In genomic region chr11:67178878-67179277, GRCh38 we compare ENCODE assay signal across 29 cellular contexts. TPM values are rescaled to one million over a fixed set of nuclear protein-coding genes. Genes with fewer than 3 reads are reported as not detected.
DNase-seq lines count a peak whose midpoint lies in the region; ATAC-seq, FAIRE-seq and TF ChIP-seq lines count a peak whose summit lies in the region.
"Had no signal": no experiment of that assay in that cellular context is flagged by ENCODE, and none has a peak within 500 bp of the region (broad histone marks: within the 10 kb centered on the region; RNA-seq: fewer than 3 reads in every experiment).

No MANE protein-coding gene starts in this region.

- H3K4me2 ChIP-seq in smooth muscle cell = peak overlapping the region; percentile 61

- 39% methylated on average over 4 of the region's 4 CpGs for WGBS in smooth muscle cell (ENCODE audit: low lambda C conversion rate)
- 66 to 76% (median 68%) methylated on average over 4 of the region's 4 CpGs for WGBS in stomach, 5 donors
- 74 to 80% methylated on average over 4 of the region's 4 CpGs for WGBS in pancreas, 2 donors

- H3K4me1 ChIP-seq in SJSA1 (replicated peaks) = peaks cover 38% of the 10 kb centered on the region
- no peaks in the 10 kb centered on the region for H3K4me1 ChIP-seq in smooth muscle cell (ENCODE audit: low read depth)
- peaks cover 0 to 30% (median 13%) of the 10 kb centered on the region in 4 donors for H3K4me1 ChIP-seq in stomach
- no peaks in the 10 kb centered on the region for H3K4me1 ChIP-seq in pancreas
- H3K4me1 ChIP-seq: ascending aorta, psoas muscle, transverse colon had no signal

- peaks cover 25% of the 10 kb centered on the region for H3K36me3 ChIP-seq in SJSA1
- H3K36me3 ChIP-seq in smooth muscle cell (ENCODE audit: low read depth) = peaks cover 19% of the 10 kb centered on the region
- peaks cover 20 to 52% (median 44%) of the 10 kb centered on the region in 4 donors for H3K36me3 ChIP-seq in stomach
- peaks cover 0 to 14% (median 3%) of the 10 kb centered on the region in 3 donors for H3K36me3 ChIP-seq in pancreas

- peak overlapping the region; percentile 57 for H3K9ac ChIP-seq in smooth muscle cell (ENCODE audit: low read depth)

- no peak for FAIRE-seq in pancreas (lab: Jason Lieb, UNC)
- FAIRE-seq: GM18507 had no signal

- no peak for TF ChIP-seq POLR2A in stomach (IDR thresholded peaks at IDR 0.05)

- no peak for ATAC-seq in pancreas
- ATAC-seq: activated CD8-positive, alpha-beta T cell treated with anti-CD3 and anti-CD28 coated beads, Interleukin-2, amount 10 ng/mL, durations not matched to agents 7 days and 5 days; gastroesophageal sphincter; naive thymus-derived CD8-positive, alpha-beta T cell; Panc1; psoas muscle; sciatic nerve had no signal

- DNase-seq in ELR (ENCODE audit: low read depth) (peak; percentile 78), SJSA1 (ENCODE audit: low read depth in 1 of 2, low spot score in 2 of 2) (peak; percentile 71 to 99), fibroblast of gingiva (ENCODE audit: low read depth) (peak; percentile 54), smooth muscle cell (lab: John Stamatoyannopoulos, UW; ENCODE audit: unreplicated experiment) (no peak), stomach (no peak), COR-L47 (lab: John Stamatoyannopoulos, UW) (no peak), pancreas (no peak)
- DNase-seq: activated CD4-positive, alpha-beta T cell treated with anti-CD3 and anti-CD28 coated beads for 4 hours; activated CD8-positive, alpha-beta T cell treated with anti-CD3 and anti-CD28 coated beads, Interleukin-2, amount 10 ng/mL, durations not matched to agents 7 days and 5 days; CD4-positive, CD25-positive, alpha-beta regulatory T cell; DMS79 treated with DMSO at 0.1 percent for 48 hours; KBM-7; MG63; naive thymus-derived CD8-positive, alpha-beta T cell; NCI-H1105; NCI-H187; NCI-H526 treated with DMSO at 0.1 percent for 48 hours; psoas muscle; SHP77 treated with DMSO at 0.1 percent for 48 hours; stimulated activated CD4-positive, alpha-beta T cell treated with anti-CD3 and anti-CD28 coated beads, Interleukin-4, amount 100 ng/mL, for 4 hours; T-helper 9 cell; transverse colon had no signal

- intact Hi-C loops in stomach (cut with DNase I; ENCODE audit: low total_unique reads) (no loop called here), pancreas (cut with DNase I) (no loop called here)

- no peak overlapping the region for H3K4me3 ChIP-seq in SJSA1
- H3K4me3 ChIP-seq in smooth muscle cell = no peak overlapping the region
- no peak overlapping the region for H3K4me3 ChIP-seq in stomach
- no peak overlapping the region for H3K4me3 ChIP-seq in pancreas
- H3K4me3 ChIP-seq: ascending aorta, gastroesophageal sphincter, lung, MG63, psoas muscle, transverse colon had no signal

- H3K27me3 ChIP-seq in SJSA1 (replicated peaks) (no peaks in the 10 kb centered on the region), smooth muscle cell (ENCODE audit: low read depth) (no peaks in the 10 kb centered on the region), stomach (no peaks in the 10 kb centered on the region), pancreas (no peaks in the 10 kb centered on the region)
- H3K27me3 ChIP-seq: ascending aorta, gastroesophageal sphincter, MG63, transverse colon had no signal

- H4K20me1 ChIP-seq in smooth muscle cell (ENCODE audit: low read depth) = peaks cover 99% of the 10 kb centered on the region

- peak overlapping the region; percentile 87 for H3K27ac ChIP-seq in SJSA1
- peak overlapping the region; percentile 79 for H3K27ac ChIP-seq in smooth muscle cell (ENCODE audit: low read depth)
- no peak overlapping the region for H3K27ac ChIP-seq in stomach
- H3K27ac ChIP-seq in pancreas = no peak overlapping the region
- H3K27ac ChIP-seq: ascending aorta, gastroesophageal sphincter, psoas muscle, transverse colon, VCaP had no signal

- H3K9me3 ChIP-seq in SJSA1 (replicated peaks) (no peaks in the 10 kb centered on the region), smooth muscle cell (replicated peaks; ENCODE audit: low read depth) (no peaks in the 10 kb centered on the region), stomach (no peaks in the 10 kb centered on the region), pancreas (no peaks in the 10 kb centered on the region)
- H3K9me3 ChIP-seq: ascending aorta, gastroesophageal sphincter, MG63, psoas muscle, transverse colon had no signal

- H3K79me2 ChIP-seq in smooth muscle cell (ENCODE audit: low read depth) = peaks cover 52% of the 10 kb centered on the region

- no peak overlapping the region for H2AFZ ChIP-seq in smooth muscle cell (ENCODE audit: low read depth)

- TF ChIP-seq CTCF in smooth muscle cell (IDR thresholded peaks at IDR 0.05; ENCODE audit: borderline replicate concordance, insufficient read depth, poor library complexity, severe bottlenecking) (no peak), stomach (IDR thresholded peaks at IDR 0.05) (no peak), pancreas (IDR thresholded peaks at IDR 0.05) (no peak)

- no peaks in the 10 kb centered on the region for H3F3A ChIP-seq in smooth muscle cell (ENCODE audit: low read depth)

- TF ChIP-seq EP300 in stomach (IDR thresholded peaks at IDR 0.05) = no peak

RNA-seq across cellular contexts. Expression of gene KDM2A, which starts 59.8 kb away (rescaled TPM):
- 30.4 and 41.2 TPM in 2 replicates for total RNA-seq in SJSA1 (2014; rRNA removed; shearing (Covaris generic))
- total RNA-seq in smooth muscle cell = 42.0 and 44.9 TPM in 2 replicates
- polyA plus RNA-seq in smooth muscle cell = 18.9 and 21.6 TPM in 2 replicates
- 100 to 1,000 TPM in 3 of 5 donors, 10 to 100 TPM in 2; 50.7 to 125 (median 110) TPM for total RNA-seq in stomach
- polyA plus RNA-seq in stomach = 10 to 100 TPM; 15.4 to 24.9 (median 20.0) TPM
- total RNA-seq in pancreas = 10 to 100 TPM; 17.2 to 39.1 (median 23.1) TPM
- polyA plus RNA-seq in pancreas = 10 to 100 TPM; 19.2 to 22.6 TPM

Comparison
In these comparisons a context has a peak if more than half of its experiments do, and no peak if none do; other contexts are left out.
1. DNase-seq: peak in ELR (single experiment), SJSA1 (2 of 2) and fibroblast of gingiva (single experiment); none in smooth muscle cell (single experiment), stomach (single experiment), COR-L47 (single experiment) and pancreas (0 of 6).
2. H3K27ac ChIP-seq: peak in SJSA1 (single experiment) and smooth muscle cell (single experiment); none in stomach (0 of 5) and pancreas (0 of 4).